In the genomic region with DNA sequence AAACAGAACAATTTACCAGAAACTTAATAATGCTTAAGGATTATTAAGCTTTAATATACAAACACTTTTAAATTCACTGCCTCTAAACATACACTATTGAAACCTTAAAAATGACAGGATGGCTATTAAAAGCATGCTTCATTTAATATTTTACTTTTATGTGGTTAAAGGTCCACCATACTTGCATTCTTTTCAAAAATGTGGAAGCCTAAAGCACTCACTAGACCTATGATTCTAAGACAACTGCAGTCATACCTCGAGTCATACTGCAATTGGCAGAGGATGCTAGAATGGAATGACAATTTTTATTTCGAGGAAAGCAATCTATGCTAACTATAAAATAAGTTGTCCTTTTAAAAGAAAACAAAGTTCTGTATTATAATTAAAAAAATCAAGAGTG, we compare ENCODE assay signal across 11 cellular contexts.
DNase-seq lines count a peak whose midpoint lies in the region; ATAC-seq and TF ChIP-seq lines count a peak whose summit lies in the region.
"Had no signal": no experiment of that assay in that cellular context is flagged by ENCODE, and none has a peak within 500 bp of the region (broad histone marks: within the 10 kb centered on the region; RNA-seq: fewer than 3 reads in every experiment).

No MANE protein-coding gene starts in this region.

- H3K4me3 ChIP-seq in GM08714 (ENCODE audit: low read length) (peak overlapping the region; percentile 32; the same call in 1 of the 2 replicates), KMS-11 (IDR thresholded peaks at IDR 0.05; ENCODE audit: insufficient read depth, low read depth, low read length) (no peak overlapping the region), neutrophil (ENCODE audit: low read depth in 1 of 2, low read length in 1 of 2) (no peak overlapping the region), gastroesophageal sphincter (no peak overlapping the region)

- 75 to 96% methylated on average over 2 of the region's 2 CpGs for WGBS in gastroesophageal sphincter (ENCODE audit: low coverage in 1 of 2), 2 donors

- no peaks in the 10 kb centered on the region for H4K20me1 ChIP-seq in KMS-11 (ENCODE audit: insufficient read depth)

- peak overlapping the region; percentile 97 for H3K27ac Mint-ChIP-seq in activated naive CD8-positive, alpha-beta T cell treated with anti-CD3 and anti-CD28 coated beads, Interleukin-2, amount 50 U/mL, for 24 hours

- H3K36me3 Mint-ChIP-seq in activated naive CD8-positive, alpha-beta T cell treated with anti-CD3 and anti-CD28 coated beads, Interleukin-2, amount 50 U/mL, for 24 hours (ENCODE audit: low read depth), result peaks cover 13% of the 10 kb centered on the region

- TF ChIP-seq EP300 in gastroesophageal sphincter (IDR thresholded peaks at IDR 0.05), result no peak

- no peak for ATAC-seq in activated naive CD8-positive, alpha-beta T cell treated with anti-CD3 and anti-CD28 coated beads, Interleukin-2, amount 50 U/mL, for 24 hours
- no peak for ATAC-seq in gastroesophageal sphincter
- ATAC-seq: heart left ventricle, left ventricle myocardium superior had no signal

- no peak for TF ChIP-seq POLR2A in gastroesophageal sphincter (IDR thresholded peaks at IDR 0.05)

- H3K4me1 Mint-ChIP-seq in activated naive CD8-positive, alpha-beta T cell treated with anti-CD3 and anti-CD28 coated beads, Interleukin-2, amount 50 U/mL, for 24 hours, result peaks cover 96% of the 10 kb centered on the region

- H3K4me1 ChIP-seq in KMS-11 (ENCODE audit: low read depth, poor library complexity, severe bottlenecking) (peaks cover 96% of the 10 kb centered on the region), neutrophil (ENCODE audit: control insufficient read depth in 1 of 2, insufficient read depth in 1 of 2, low read depth in 1 of 2, low read length in 1 of 2) (peaks cover 31 to 40% of the 10 kb centered on the region in 2 experiments), gastroesophageal sphincter (peaks cover 4 to 51% (median 4%) of the 10 kb centered on the region in 3 donors)

- no peaks in the 10 kb centered on the region for H3K36me3 ChIP-seq in KMS-11 (ENCODE audit: insufficient read depth)
- no peaks in the 10 kb centered on the region for H3K36me3 ChIP-seq in neutrophil
- H3K36me3 ChIP-seq in gastroesophageal sphincter, result no peaks in the 10 kb centered on the region
- H3K36me3 ChIP-seq: heart left ventricle had no signal

- H3K4me3 Mint-ChIP-seq in activated naive CD8-positive, alpha-beta T cell treated with anti-CD3 and anti-CD28 coated beads, Interleukin-2, amount 50 U/mL, for 24 hours, result peak overlapping the region; percentile 47
- H3K4me3 Mint-ChIP-seq: endodermal cell had no signal

- no peak for DNase-seq in activated naive CD8-positive, alpha-beta T cell treated with anti-CD3 and anti-CD28 coated beads, Interleukin-2, amount 50 U/mL, for 24 hours
- DNase-seq in ecto neural progenitor cell (ENCODE audit: low spot score) (no peak), DMS114 treated with DMSO at 0.1 percent for 48 hours (lab: John Stamatoyannopoulos, UW; ENCODE audit: unreplicated experiment) (no peak)
- DNase-seq: endodermal cell, heart left ventricle, left ventricle myocardium superior, posterior cingulate gyrus had no signal

- H3K9me3 ChIP-seq in neutrophil, result no peaks in the 10 kb centered on the region
- no peaks in the 10 kb centered on the region for H3K9me3 ChIP-seq in gastroesophageal sphincter
- H3K9me3 ChIP-seq: heart left ventricle had no signal

- peaks cover 4% of the 10 kb centered on the region for H3K9me3 Mint-ChIP-seq in activated naive CD8-positive, alpha-beta T cell treated with anti-CD3 and anti-CD28 coated beads, Interleukin-2, amount 50 U/mL, for 24 hours
- H3K9me3 Mint-ChIP-seq: endodermal cell had no signal

- H3K27me3 Mint-ChIP-seq in activated naive CD8-positive, alpha-beta T cell treated with anti-CD3 and anti-CD28 coated beads, Interleukin-2, amount 50 U/mL, for 24 hours, result no peaks in the 10 kb centered on the region

- H3K4me2 ChIP-seq in KMS-11, result peak overlapping the region; percentile 99

- no peak overlapping the region for H2AFZ ChIP-seq in KMS-11 (ENCODE audit: low read depth)

- H3K27me3 ChIP-seq in KMS-11 (ENCODE audit: insufficient read depth, low read depth) (no peaks in the 10 kb centered on the region), neutrophil (no peaks in the 10 kb centered on the region), gastroesophageal sphincter (no peaks in the 10 kb centered on the region)
- H3K27me3 ChIP-seq: heart left ventricle had no signal

- peaks cover 89% of the 10 kb centered on the region for H3K79me2 ChIP-seq in KMS-11 (ENCODE audit: insufficient read depth, low read depth)

- H3K9ac ChIP-seq in KMS-11, result peak overlapping the region; percentile 58

- TF ChIP-seq CTCF in KMS-11 (conservative IDR thresholded peaks at IDR 0.05; ENCODE audit: low read depth, low read length), result no peak
- no peak for TF ChIP-seq CTCF in neutrophil (IDR thresholded peaks at IDR 0.05)
- no peak for TF ChIP-seq CTCF in gastroesophageal sphincter (IDR thresholded peaks at IDR 0.05)

- peak overlapping the region; percentile 95 for H3K27ac ChIP-seq in KMS-11
- H3K27ac ChIP-seq in neutrophil, result peak overlapping the region; percentile 88
- no peak overlapping the region for H3K27ac ChIP-seq in gastroesophageal sphincter

Comparison
In these comparisons a context has a peak if more than half of its experiments do, and no peak if none do; other contexts are left out.
1. H3K27ac ChIP-seq: peak in KMS-11 (single experiment) and neutrophil (single experiment); none in gastroesophageal sphincter (0 of 4).